In genomic region chr12:124416516-124417395, GRCh38 we compare ENCODE assay signal across 1 cellular context.
TF ChIP-seq lines count a peak whose summit lies in the region.

No MANE protein-coding gene starts in this region.

TF ChIP-seq in K562, 482 proteins besides CTCF, POLR2A, EP300 and RAD21 (continued from another document):
- peak; percentile 19; the same call in 1 of the 2 replicates for TF ChIP-seq POLR2G (IDR thresholded peaks at IDR 0.05; ENCODE audit: low read depth, low read length)
- no peak for TF ChIP-seq SRSF9 (IDR thresholded peaks at IDR 0.05; ENCODE audit: borderline replicate concordance, low read depth, low read length)
- no peak for TF ChIP-seq ZNF224 (CRISPR knock-in tag; IDR thresholded peaks at IDR 0.05)
- TF ChIP-seq REST (CRISPR knock-in tag; IDR thresholded peaks at IDR 0.05; ENCODE audit: low read depth): no peak
TF ChIP-seq in K562: peak in this region for 2.
